In the genomic region with DNA sequence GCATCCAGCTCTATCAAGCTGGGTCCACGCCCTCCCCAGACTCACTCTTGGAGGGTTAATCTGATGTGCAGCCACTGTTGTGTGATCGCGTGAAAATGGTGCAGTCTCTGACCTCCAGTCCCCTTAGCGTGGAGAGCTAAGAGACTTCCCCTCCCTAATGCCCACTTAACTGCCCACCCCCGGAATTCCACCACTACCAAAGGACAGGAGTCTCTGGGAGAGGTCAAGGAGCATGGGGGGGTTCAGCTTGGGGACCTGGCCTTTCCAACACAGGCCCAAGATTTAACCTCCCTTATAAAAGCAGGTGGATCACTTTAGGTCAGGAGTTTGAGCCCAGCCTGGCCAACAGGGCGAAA, we compare ENCODE assay signal across 12 cellular contexts. TPM values are rescaled to one million over a fixed set of nuclear protein-coding genes. Genes with fewer than 3 reads are reported as not detected.
DNase-seq lines count a peak whose midpoint lies in the region; ATAC-seq and TF ChIP-seq lines count a peak whose summit lies in the region.
"Had no signal": no experiment of that assay in that cellular context is flagged by ENCODE, and none has a peak within 500 bp of the region (broad histone marks: within the 10 kb centered on the region; RNA-seq: fewer than 3 reads in every experiment).

No MANE protein-coding gene starts in this region.

- H3K4me2 ChIP-seq in OCI-LY7 (ENCODE audit: low read length), result peak overlapping the region; percentile 82

- peaks cover 36% of the 10 kb centered on the region for H3K36me3 Mint-ChIP-seq in T-helper 1 cell treated with Interleukin-12 subunit alpha and Interleukin-12 subunit beta and Interleukin-4 antibody, amounts not matched to agents 30 μg/mL and 1 μg/mL, for 36 hours (ENCODE audit: low read depth)
- H3K36me3 Mint-ChIP-seq in immature natural killer cell, result peaks cover 5 to 22% (median 16%) of the 10 kb centered on the region in 3 donors
- peaks cover 50% of the 10 kb centered on the region for H3K36me3 Mint-ChIP-seq in stimulated activated memory B cell treated with anti-CD40 and anti-IgM and Interleukin-4, amounts not matched to agents 10 μg/mL and 1 μg/mL and 100 μg/mL, for 72 hours

- H3K9me2 ChIP-seq in OCI-LY7 (ENCODE audit: insufficient read depth, low read length), result no peaks in the 10 kb centered on the region

- H3K4me3 ChIP-seq in OCI-LY7 (ENCODE audit: low read depth, low read length, poor library complexity, severe bottlenecking), result peak overlapping the region; percentile 68
- H3K4me3 ChIP-seq: cardiac muscle cell had no signal

- CTCF ChIA-PET in OCI-LY7 (lab: Charles Lee; ENCODE audit: unreplicated experiment), result no interaction called here

- H3K4me1 Mint-ChIP-seq in T-helper 1 cell treated with Interleukin-12 subunit alpha and Interleukin-12 subunit beta and Interleukin-4 antibody, amounts not matched to agents 30 μg/mL and 1 μg/mL, for 36 hours (ENCODE audit: low read depth), result peaks cover 66% of the 10 kb centered on the region
- H3K4me1 Mint-ChIP-seq in immature natural killer cell, result peaks cover 94 to 95% of the 10 kb centered on the region in 2 donors
- H3K4me1 Mint-ChIP-seq in stimulated activated memory B cell treated with anti-CD40 and anti-IgM and Interleukin-4, amounts not matched to agents 10 μg/mL and 1 μg/mL and 100 μg/mL, for 72 hours, result peaks cover 88% of the 10 kb centered on the region

- no peaks in the 10 kb centered on the region for H4K20me1 ChIP-seq in OCI-LY7 (ENCODE audit: insufficient read depth, low read length)

- no TSS peak for BruUV-seq in OCI-LY7 (replicated peaks; lab: Mats Ljungman, UMichigan)

- H3K27ac Mint-ChIP-seq in T-helper 1 cell treated with Interleukin-12 subunit alpha and Interleukin-12 subunit beta and Interleukin-4 antibody, amounts not matched to agents 30 μg/mL and 1 μg/mL, for 36 hours, result peak overlapping the region; percentile 79
- peak overlapping the region; percentile 74 to 92 (median 86) for H3K27ac Mint-ChIP-seq in immature natural killer cell
- peak overlapping the region; percentile 86 for H3K27ac Mint-ChIP-seq in stimulated activated memory B cell treated with anti-CD40 and anti-IgM and Interleukin-4, amounts not matched to agents 10 μg/mL and 1 μg/mL and 100 μg/mL, for 72 hours

- H3K9me3 ChIP-seq in OCI-LY7 (ENCODE audit: low read length), result no peaks in the 10 kb centered on the region

- H3K27ac ChIP-seq in OCI-LY7 (ENCODE audit: low read depth, low read length, poor library complexity, severe bottlenecking), result peak overlapping the region; percentile 100
- H3K27ac ChIP-seq: 22Rv1, cardiac muscle cell had no signal

- H3K36me3 ChIP-seq in OCI-LY7 (ENCODE audit: insufficient read depth, low read length), result peaks cover 76% of the 10 kb centered on the region

- H3K4me1 ChIP-seq in OCI-LY7 (ENCODE audit: insufficient read depth, low read length, poor library complexity, severe bottlenecking), result peaks cover 92% of the 10 kb centered on the region

- peak; percentile 11 for ATAC-seq in stimulated activated memory B cell treated with anti-CD40 and anti-IgM and Interleukin-4, amounts not matched to agents 10 μg/mL and 1 μg/mL and 100 μg/mL, for 72 hours
- ATAC-seq in GM21723 (IDR thresholded peaks at IDR 0.05; ENCODE audit: unreplicated experiment), result no peak
- no peak for ATAC-seq in HG03342 (IDR thresholded peaks at IDR 0.05; ENCODE audit: unreplicated experiment)

- peaks cover 70% of the 10 kb centered on the region for H3K79me2 ChIP-seq in OCI-LY7 (ENCODE audit: insufficient read depth, low read depth, low read length)

- H3K27me3 Mint-ChIP-seq in T-helper 1 cell treated with Interleukin-12 subunit alpha and Interleukin-12 subunit beta and Interleukin-4 antibody, amounts not matched to agents 30 μg/mL and 1 μg/mL, for 36 hours (ENCODE audit: low read depth), result no peaks in the 10 kb centered on the region
- peaks cover 4 to 21% (median 9%) of the 10 kb centered on the region in 3 donors for H3K27me3 Mint-ChIP-seq in immature natural killer cell (ENCODE audit: low read depth in 3 of 3)
- H3K27me3 Mint-ChIP-seq in stimulated activated memory B cell treated with anti-CD40 and anti-IgM and Interleukin-4, amounts not matched to agents 10 μg/mL and 1 μg/mL and 100 μg/mL, for 72 hours, result no peaks in the 10 kb centered on the region

- no peak overlapping the region for H2AFZ ChIP-seq in OCI-LY7 (ENCODE audit: low read length)

- peaks cover 12% of the 10 kb centered on the region for H3K9me3 Mint-ChIP-seq in T-helper 1 cell treated with Interleukin-12 subunit alpha and Interleukin-12 subunit beta and Interleukin-4 antibody, amounts not matched to agents 30 μg/mL and 1 μg/mL, for 36 hours
- peaks cover 6 to 12% (median 10%) of the 10 kb centered on the region in 6 donors for H3K9me3 Mint-ChIP-seq in immature natural killer cell
- H3K9me3 Mint-ChIP-seq in stimulated activated memory B cell treated with anti-CD40 and anti-IgM and Interleukin-4, amounts not matched to agents 10 μg/mL and 1 μg/mL and 100 μg/mL, for 72 hours, result peaks cover 7% of the 10 kb centered on the region

- no peak for TF ChIP-seq CTCF in OCI-LY7 (conservative IDR thresholded peaks at IDR 0.05; ENCODE audit: low read length)

- DNase-seq in T-helper 1 cell (no peak), OCI-LY7 (ENCODE audit: low spot score) (no peak), immature natural killer cell (no peak)
- no peak for DNase-seq in activated effector memory CD4-positive, alpha-beta T cell treated with Interleukin-2 at 50 U/mL for 16 hours
- DNase-seq: foreskin fibroblast, NCI-H526 treated with DMSO at 0.1 percent for 48 hours had no signal

- no peak overlapping the region for H3K4me3 Mint-ChIP-seq in T-helper 1 cell treated with Interleukin-12 subunit alpha and Interleukin-12 subunit beta and Interleukin-4 antibody, amounts not matched to agents 30 μg/mL and 1 μg/mL, for 36 hours
- H3K4me3 Mint-ChIP-seq in immature natural killer cell, result peak overlapping the region; percentile 69 to 82 (median 75)
- peak overlapping the region; percentile 73 for H3K4me3 Mint-ChIP-seq in stimulated activated memory B cell treated with anti-CD40 and anti-IgM and Interleukin-4, amounts not matched to agents 10 μg/mL and 1 μg/mL and 100 μg/mL, for 72 hours

- POLR2A ChIA-PET in OCI-LY7 (lab: Charles Lee), result interaction anchor here (0.7 to 5.7 kb wide), 5 partner anchors 13 to 71 kb away, joined by 3 to 39 read pairs (median 3); a partner anchor contains a TSS

- intact Hi-C loops in OCI-LY7 (cut with micrococcal nuclease; ENCODE audit: unreplicated experiment), result loop anchor here (1.0 to 5.0 kb wide), 7 partner anchors 26 to 455 kb away; a partner anchor contains a TSS

RNA-seq across cellular contexts. Expression of a gene that starts 48.8 kb away (rescaled TPM):
- 74.9 and 102 TPM in 2 replicates for total RNA-seq in OCI-LY7 (2014; rRNA removed; shearing (Covaris generic))
- total RNA-seq in OCI-LY7 (2022), result 107 and 116 TPM in 2 replicates
- 100 to 1,000 TPM; 114 to 174 (median 129) TPM for polyA plus RNA-seq in immature natural killer cell

RNA-seq across cellular contexts. Expression of a gene that starts 50.2 kb away (rescaled TPM):
- total RNA-seq in OCI-LY7 (2014; rRNA removed; shearing (Covaris generic)), result not detected in 2 replicates
- total RNA-seq in OCI-LY7 (2022), result not detected in 2 replicates
- polyA plus RNA-seq in immature natural killer cell, result not detected

RNA-seq across cellular contexts. Expression of a gene that starts 51.8 kb away (rescaled TPM):
- total RNA-seq in OCI-LY7 (2014; rRNA removed; shearing (Covaris generic)), result 53.3 and 74.9 TPM in 2 replicates
- 129 and 149 TPM in 2 replicates for total RNA-seq in OCI-LY7 (2022)
- 10 to 100 TPM in 1 of 3 donors, 1 to 10 TPM in 2; 7.9 to 28.4 (median 9.9) TPM for polyA plus RNA-seq in immature natural killer cell
